9 cellular contexts compared by ENCODE assay signal in the genomic region with DNA sequence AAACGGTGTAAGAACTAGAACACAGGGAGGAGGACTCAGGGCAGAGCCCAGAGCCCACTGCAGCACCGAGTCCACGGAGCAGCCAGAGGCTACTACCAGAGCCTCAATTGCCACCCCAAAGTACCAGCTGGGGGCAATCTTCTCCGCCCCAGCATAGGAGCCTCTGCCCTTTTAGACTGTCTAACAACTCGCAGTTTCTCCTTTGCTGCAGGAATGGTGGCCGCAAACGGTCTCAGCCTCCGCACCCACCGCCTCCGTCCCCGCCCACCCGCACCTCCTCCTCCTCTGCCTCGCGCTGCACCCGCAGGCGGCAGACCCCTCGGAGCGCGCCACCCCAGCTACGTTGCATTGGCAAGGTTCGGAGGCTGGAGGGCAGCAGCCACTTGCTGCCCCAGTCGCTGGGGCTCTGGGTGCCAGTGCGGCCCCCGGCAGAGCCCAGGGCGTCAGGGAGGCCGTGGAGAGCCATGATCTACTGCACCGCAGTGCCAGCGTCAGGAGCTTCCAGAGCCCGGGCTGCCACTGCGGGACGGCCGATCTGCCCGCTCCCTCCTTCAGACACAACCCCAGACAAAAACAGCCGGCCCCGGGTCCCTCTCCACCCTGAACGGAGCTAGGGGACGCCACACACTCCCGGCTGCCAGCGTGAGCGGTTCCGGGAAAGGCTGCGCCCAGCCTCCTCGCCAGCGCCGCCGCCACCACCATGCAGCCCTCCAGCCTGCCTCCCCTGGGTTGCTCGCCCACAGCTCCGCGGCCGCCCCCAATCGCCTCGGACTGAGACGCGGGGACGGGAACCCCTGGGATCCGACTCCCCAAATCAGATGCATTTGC. TPM values are rescaled to one million over a fixed set of nuclear protein-coding genes. Genes with fewer than 3 reads are reported as not detected.
A peak's percentile ranks its signal among the peaks of the same experiment; 100 is the strongest.
DNase-seq lines count a peak whose midpoint lies in the region; ATAC-seq and TF ChIP-seq lines count a peak whose summit lies in the region.
"Had no signal": no experiment of that assay in that cellular context is flagged by ENCODE, and none has a peak within 500 bp of the region (broad histone marks: within the 10 kb centered on the region; RNA-seq: fewer than 3 reads in every experiment).

No MANE protein-coding gene starts in this region.

- no peak overlapping the region for H3K27ac ChIP-seq in neural progenitor cell
- H3K27ac ChIP-seq: C4-2B had no signal

- peaks cover 92% of the 10 kb centered on the region for H3K27me3 ChIP-seq in neural progenitor cell

- no peaks in the 10 kb centered on the region for H4K20me1 ChIP-seq in neural progenitor cell (ENCODE audit: low read depth)

- H3K4me1 Mint-ChIP-seq in neural progenitor cell, result peaks cover 20% of the 10 kb centered on the region

- TF ChIP-seq CTCF in fibroblast of mammary gland (conservative IDR thresholded peaks at IDR 0.05; ENCODE audit: control insufficient read depth, insufficient read depth, low read depth, low read length) (peak; percentile 26), neural progenitor cell (IDR thresholded peaks at IDR 0.05) (peak; percentile 25)

- peak overlapping the region; percentile 23 for H3K27ac Mint-ChIP-seq in neural progenitor cell

- H3K9me3 Mint-ChIP-seq in neural progenitor cell, result peaks cover 3% of the 10 kb centered on the region

- peaks cover 17% of the 10 kb centered on the region for H3K4me1 ChIP-seq in neural progenitor cell

- DNase-seq in NCI-H2107 treated with DMSO at 0.1 percent for 48 hours (lab: John Stamatoyannopoulos, UW; ENCODE audit: unreplicated experiment) (peak; percentile 5), NCI-H2107 (lab: John Stamatoyannopoulos, UW) (no peak), fibroblast of mammary gland (ENCODE audit: low read depth) (peak; percentile 19), neural progenitor cell (ENCODE audit: low spot score) (peak; percentile 46), NCI-H2081 treated with DMSO at 0.1 percent for 48 hours (lab: John Stamatoyannopoulos, UW) (no peak)
- peak; percentile 23 for DNase-seq in activated CD8-positive, alpha-beta memory T cell treated with anti-CD3 and anti-CD28 coated beads, Interleukin-2, amount 50 U/mL, for 4 hours

- H3K27me3 Mint-ChIP-seq in neural progenitor cell (ENCODE audit: insufficient read depth, low read depth), result peaks cover 15% of the 10 kb centered on the region

- peak overlapping the region; percentile 94 for H3K4me3 Mint-ChIP-seq in neural progenitor cell

- peak overlapping the region; percentile 93 for H3K4me2 ChIP-seq in neural progenitor cell

- H3F3A ChIP-seq in neural progenitor cell (ENCODE audit: low read depth), result peaks cover 22% of the 10 kb centered on the region

- ATAC-seq in HG03442 (IDR thresholded peaks at IDR 0.05; ENCODE audit: unreplicated experiment) (peak; percentile 32), GM21528 (IDR thresholded peaks at IDR 0.05; ENCODE audit: low FRiP score, unreplicated experiment) (no peak)

- peaks cover 3% of the 10 kb centered on the region for H3K36me3 Mint-ChIP-seq in neural progenitor cell

- H3K9ac ChIP-seq in neural progenitor cell, result no peak overlapping the region

- H3K4me3 ChIP-seq in fibroblast of mammary gland (ENCODE audit: control insufficient read depth, low read depth, low read length) (peak overlapping the region; percentile 73), neural progenitor cell (peak overlapping the region; percentile 75)

- H2AFZ ChIP-seq in neural progenitor cell (replicated peaks), result peak overlapping the region; percentile 91

- peaks cover 4% of the 10 kb centered on the region for H3K79me2 ChIP-seq in neural progenitor cell (ENCODE audit: low read depth)

- no peaks in the 10 kb centered on the region for H3K9me3 ChIP-seq in neural progenitor cell (ENCODE audit: low read depth)

- H3K36me3 ChIP-seq in neural progenitor cell, result no peaks in the 10 kb centered on the region

RNA-seq across cellular contexts. Expression of a gene that starts 1.8 kb away (rescaled TPM):
- total RNA-seq in neural progenitor cell (ENCODE audit: low replicate concordance), result 0.43 and 1.4 TPM in 2 replicates

Comparison
In these comparisons a context has a peak if more than half of its experiments do, and no peak if none do; other contexts are left out.
1. DNase-seq: peak in NCI-H2107 treated with DMSO at 0.1 percent for 48 hours (single experiment), activated CD8-positive, alpha-beta memory T cell treated with anti-CD3 and anti-CD28 coated beads, Interleukin-2, amount 50 U/mL, for 4 hours (single experiment), fibroblast of mammary gland (single experiment) and neural progenitor cell (single experiment); none in NCI-H2107 (single experiment) and NCI-H2081 treated with DMSO at 0.1 percent for 48 hours (single experiment).